11 cellular contexts compared by ENCODE assay signal in genomic region chr7:7438851-7439250, GRCh38.
DNase-seq lines count a peak whose midpoint lies in the region; ATAC-seq, FAIRE-seq and TF ChIP-seq lines count a peak whose summit lies in the region.
"Had no signal": no experiment of that assay in that cellular context is flagged by ENCODE, and none has a peak within 500 bp of the region (broad histone marks: within the 10 kb centered on the region; RNA-seq: fewer than 3 reads in every experiment).

No MANE protein-coding gene starts in this region.

- intact Hi-C loops in kidney (cut with DNase I): no loop called here

- no peak overlapping the region for H3K4me3 Mint-ChIP-seq in activated T-helper 17 cell treated with anti-CD3 and anti-CD28 coated beads, Interleukin-2, amount 50 U/mL, for 72 hours

- FAIRE-seq in kidney (lab: Jason Lieb, UNC): no peak

- H3K27ac Mint-ChIP-seq in activated T-helper 17 cell treated with anti-CD3 and anti-CD28 coated beads, Interleukin-2, amount 50 U/mL, for 72 hours: no peak overlapping the region

- no peak overlapping the region for H3K9ac ChIP-seq in kidney (ENCODE audit: low read length in 2 of 2)

- TF ChIP-seq CTCF in AG09319 (IDR thresholded peaks at IDR 0.05; ENCODE audit: low read depth, low read length) (peak; percentile 4), kidney (IDR thresholded peaks at IDR 0.05; ENCODE audit: borderline replicate concordance, extremely low read depth, insufficient read depth) (no peak)

- no peak overlapping the region for H3K27ac ChIP-seq in kidney (ENCODE audit: low read depth in 2 of 2, low read length in 2 of 2)

- no peaks in the 10 kb centered on the region for H3K4me1 Mint-ChIP-seq in activated T-helper 17 cell treated with anti-CD3 and anti-CD28 coated beads, Interleukin-2, amount 50 U/mL, for 72 hours

- H3K4me3 ChIP-seq in kidney (ENCODE audit: low read length in 2 of 2): no peak overlapping the region

- in situ Hi-C loops in KBM-7 (cut with MboI; ENCODE audit: low pct_unique_long_range_greater_than_20kb, low sequenced_read_pairs): no loop called here

- H3K9me3 ChIP-seq in kidney (ENCODE audit: control insufficient read depth in 1 of 2, low read length in 2 of 2): no peaks in the 10 kb centered on the region

- H3K27me3 Mint-ChIP-seq in activated T-helper 17 cell treated with anti-CD3 and anti-CD28 coated beads, Interleukin-2, amount 50 U/mL, for 72 hours: no peaks in the 10 kb centered on the region

- H3K9me3 Mint-ChIP-seq in activated T-helper 17 cell treated with anti-CD3 and anti-CD28 coated beads, Interleukin-2, amount 50 U/mL, for 72 hours: no peaks in the 10 kb centered on the region

- DNase-seq in AG09319 (ENCODE audit: extremely low read depth, low read depth) (peak; percentile 77), HT-29 (ENCODE audit: low spot score) (peak; percentile 13), kidney glomerular epithelial cell (lab: John Stamatoyannopoulos, UW) (peak; percentile 98), KBM-7 (no peak), cerebellar nuclear complex (lab: John Stamatoyannopoulos, UW) (no peak), kidney (no peak)
- DNase-seq in effector CD4-positive, alpha-beta T cell: no peak
- DNase-seq: NCI-H146; nucleus accumbens; stimulated activated naive CD4-positive, alpha-beta T cell treated with Interleukin-2 at 50 U/mL for 16 hours had no signal

- H3K4me1 ChIP-seq in kidney (ENCODE audit: control insufficient read depth in 1 of 2, insufficient read depth in 1 of 2, low read depth in 1 of 2, low read length in 2 of 2): no peaks in the 10 kb centered on the region

- peak; percentile 85 for ATAC-seq in activated T-helper 17 cell treated with anti-CD3 and anti-CD28 coated beads, Interleukin-2, amount 50 U/mL, for 72 hours (replicated peaks)

- H3K36me3 ChIP-seq in kidney (ENCODE audit: control insufficient read depth in 1 of 2, insufficient read depth in 2 of 2, low read length in 2 of 2): no peaks in the 10 kb centered on the region

- no peaks in the 10 kb centered on the region for H3K36me3 Mint-ChIP-seq in activated T-helper 17 cell treated with anti-CD3 and anti-CD28 coated beads, Interleukin-2, amount 50 U/mL, for 72 hours (ENCODE audit: low read depth)

Comparison
In these comparisons a context has a peak if more than half of its experiments do, and no peak if none do; other contexts are left out.
1. DNase-seq: peak in AG09319 (single experiment), HT-29 (single experiment) and kidney glomerular epithelial cell (single experiment); none in KBM-7 (single experiment), effector CD4-positive, alpha-beta T cell (single experiment), cerebellar nuclear complex (0 of 2) and kidney (single experiment).